1 cellular context compared by ENCODE assay signal in genomic region chr20:62820208-62820961, GRCh38.
TF ChIP-seq lines count a peak whose summit lies in the region.

No MANE protein-coding gene starts in this region.

TF ChIP-seq in A549, 52 proteins besides CTCF, POLR2A, EP300 and RAD21 (continued from another document):
- TF ChIP-seq KDM5A (IDR thresholded peaks at IDR 0.05) = no peak
TF ChIP-seq in A549: peak in this region for 0.
